ENCODE assay signal across 10 cellular contexts in the genomic region with DNA sequence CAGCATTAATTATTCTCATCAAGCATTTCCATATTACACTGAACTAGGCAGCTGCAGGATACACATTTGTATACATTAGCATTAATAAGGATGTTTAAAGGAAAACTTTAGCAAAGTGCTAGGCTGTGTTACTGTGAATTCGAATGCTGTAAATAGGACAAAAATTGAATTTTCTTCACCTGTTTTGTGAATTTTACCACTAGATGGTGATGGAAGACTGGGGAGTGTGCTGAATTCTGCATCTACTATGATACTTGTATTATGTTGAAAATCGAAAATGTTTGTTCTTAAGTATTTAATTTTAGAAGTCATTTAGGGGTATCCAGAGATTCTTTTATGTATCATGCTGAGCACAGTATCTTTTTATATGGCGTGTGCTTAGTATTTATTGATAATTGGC. TPM values are rescaled to one million over a fixed set of nuclear protein-coding genes. Genes with fewer than 3 reads are reported as not detected.
DNase-seq lines count a peak whose midpoint lies in the region; TF ChIP-seq lines count a peak whose summit lies in the region.
"Had no signal": no experiment of that assay in that cellular context is flagged by ENCODE, and none has a peak within 500 bp of the region (broad histone marks: within the 10 kb centered on the region; RNA-seq: fewer than 3 reads in every experiment).

No MANE protein-coding gene starts in this region.

- no peak for TF ChIP-seq EP300 in sigmoid colon (IDR thresholded peaks at IDR 0.05)

- intact Hi-C loops in sigmoid colon (cut with DNase I), result no loop called here

- no peaks in the 10 kb centered on the region for H3F3A ChIP-seq in Loucy (ENCODE audit: low read depth)

- H3K9ac ChIP-seq in Loucy (ENCODE audit: low read depth, low read length, poor library complexity, severe bottlenecking), result no peak overlapping the region

- no peak for TF ChIP-seq POLR2A in sigmoid colon (IDR thresholded peaks at IDR 0.05)

- H3K4me1 ChIP-seq in Loucy (ENCODE audit: insufficient read depth, low read length, poor library complexity, severe bottlenecking) (no peaks in the 10 kb centered on the region), sigmoid colon (no peaks in the 10 kb centered on the region)

- H3K9me3 ChIP-seq in Loucy (ENCODE audit: insufficient read depth, low read depth, low read length) (no peaks in the 10 kb centered on the region), sigmoid colon (no peaks in the 10 kb centered on the region)

- H4K20me1 ChIP-seq in Loucy (ENCODE audit: insufficient read depth, low read length, poor library complexity, severe bottlenecking), result no peaks in the 10 kb centered on the region

- H3K36me3 ChIP-seq in Loucy (ENCODE audit: insufficient read depth, low read length), result peaks cover 16% of the 10 kb centered on the region
- H3K36me3 ChIP-seq in sigmoid colon, result no peaks in the 10 kb centered on the region

- no peak overlapping the region for H3K4me2 ChIP-seq in Loucy (ENCODE audit: low read depth, low read length, poor library complexity, severe bottlenecking)

- H3K27me3 Mint-ChIP-seq in brain, result no peaks in the 10 kb centered on the region
- H3K27me3 Mint-ChIP-seq in nephron (ENCODE audit: low read depth), result peaks cover 4% of the 10 kb centered on the region

- WGBS in sigmoid colon, 2 donors, result 63% methylated on average over 3 of the region's 3 CpGs

- no peaks in the 10 kb centered on the region for H3K4me1 Mint-ChIP-seq in brain
- H3K4me1 Mint-ChIP-seq in nephron, result no peaks in the 10 kb centered on the region

- H3K27ac ChIP-seq in sigmoid colon, result no peak overlapping the region

- H3K4me3 Mint-ChIP-seq in brain (no peak overlapping the region), nephron (no peak overlapping the region)

- H3K27ac Mint-ChIP-seq in brain, result no peak overlapping the region
- no peak overlapping the region for H3K27ac Mint-ChIP-seq in nephron

- H3K36me3 Mint-ChIP-seq in brain, result no peaks in the 10 kb centered on the region
- H3K36me3 Mint-ChIP-seq in nephron (ENCODE audit: low read depth), result no peaks in the 10 kb centered on the region

- no peak overlapping the region for H2AFZ ChIP-seq in Loucy (ENCODE audit: low read length)

- no peaks in the 10 kb centered on the region for H3K9me3 Mint-ChIP-seq in brain
- no peaks in the 10 kb centered on the region for H3K9me3 Mint-ChIP-seq in nephron

- H3K9me2 ChIP-seq in Loucy (replicated peaks; ENCODE audit: low read depth, low read length), result no peaks in the 10 kb centered on the region

- H3K4me3 ChIP-seq in Loucy (ENCODE audit: low read length, poor library complexity, severe bottlenecking) (no peak overlapping the region), sigmoid colon (no peak overlapping the region)

- peak; percentile 55 for TF ChIP-seq CTCF in Loucy (conservative IDR thresholded peaks at IDR 0.05; ENCODE audit: low read length)
- TF ChIP-seq CTCF in brain (conservative IDR thresholded peaks at IDR 0.05), result peak; percentile 72 to 74
- peak; percentile 26 to 51 (median 43) for TF ChIP-seq CTCF in nephron (IDR thresholded peaks at IDR 0.05; ENCODE audit: unreplicated experiment in 3 of 3)
- TF ChIP-seq CTCF in sigmoid colon (IDR thresholded peaks at IDR 0.05), result peak in 2 of 4 experiments; percentile 12 to 15

- H3K79me2 ChIP-seq in Loucy (ENCODE audit: insufficient read depth, low read length), result no peaks in the 10 kb centered on the region

- H3K27me3 ChIP-seq in Loucy (ENCODE audit: insufficient read depth, low read length, poor library complexity, severe bottlenecking) (no peaks in the 10 kb centered on the region), sigmoid colon (no peaks in the 10 kb centered on the region)

- DNase-seq in EL (peak; percentile 46), occipital lobe (lab: John Stamatoyannopoulos, UW) (no peak), sigmoid colon (no peak), cerebellar nuclear complex (lab: John Stamatoyannopoulos, UW) (no peak)
- DNase-seq in effector CD4-positive, alpha-beta T cell, result no peak
- DNase-seq: activated naive CD4-positive, alpha-beta T cell treated with anti-CD3 and anti-CD28 coated beads, Interleukin-2, amount 50 U/mL, for 16 hours had no signal

RNA-seq across cellular contexts. Expression of a gene that starts 12.3 kb away (rescaled TPM):
- polyA plus RNA-seq in brain (ENCODE audit: insufficient read depth, low read depth, low replicate concordance) (1.4 TPM), sigmoid colon (1 to 10 TPM; 2.5 to 4.2 (median 3.4) TPM)
- total RNA-seq in occipital lobe (0.78 TPM), sigmoid colon (10 to 100 TPM in 2 of 4 donors, 1 to 10 TPM in 2; 6.5 to 26.7 (median 14.9) TPM)
- total RNA-seq: lung microvascular endothelial cell had no signal

RNA-seq across cellular contexts. Expression of a gene that starts 25.9 kb away (rescaled TPM):
- not detected for polyA plus RNA-seq in brain (ENCODE audit: insufficient read depth, low read depth, low replicate concordance)
- not detected for total RNA-seq in occipital lobe
- total RNA-seq in sigmoid colon, result not detected
- polyA plus RNA-seq in sigmoid colon, result under 1 TPM in 1 of 3 donors, not detected in 2; 0.07 TPM
- total RNA-seq: lung microvascular endothelial cell had no signal

RNA-seq across cellular contexts. Expression of a gene that starts 38.7 kb away (rescaled TPM):
- polyA plus RNA-seq in brain (ENCODE audit: insufficient read depth, low read depth, low replicate concordance), result 0.66 TPM
- total RNA-seq in occipital lobe, result 3.6 TPM
- total RNA-seq in sigmoid colon, result 1 to 10 TPM in 2 of 4 donors, under 1 TPM in 2; 0.28 to 2.3 (median 1.3) TPM
- 1 to 10 TPM in 2 of 3 donors, under 1 TPM in 1; 0.60 to 3.9 (median 3.0) TPM for polyA plus RNA-seq in sigmoid colon
- total RNA-seq: lung microvascular endothelial cell had no signal
